1 cellular context compared by ENCODE assay signal in genomic region chr2:96115631-96116423, GRCh38.
TF ChIP-seq lines count a peak whose summit lies in the region.

No MANE protein-coding gene starts in this region.

TF ChIP-seq in endothelial cell of umbilical vein, 7 proteins besides CTCF, POLR2A, EP300 and RAD21:
- no peak for TF ChIP-seq JUN (IDR thresholded peaks at IDR 0.05; ENCODE audit: borderline replicate concordance, insufficient read depth, insufficient read length, low read depth)
- no peak for TF ChIP-seq MAX (IDR thresholded peaks at IDR 0.05; ENCODE audit: insufficient read depth, insufficient read length)
- TF ChIP-seq FOS (IDR thresholded peaks at IDR 0.05; ENCODE audit: borderline replicate concordance, insufficient read depth, low read length), result no peak
- no peak for TF ChIP-seq POLR2AphosphoS5 (IDR thresholded peaks at IDR 0.05; ENCODE audit: insufficient read depth, low read depth, low read length)
- no peak for TF ChIP-seq GATA2 (IDR thresholded peaks at IDR 0.05; ENCODE audit: insufficient read depth, insufficient read length, low read depth, low read length)
- TF ChIP-seq EZH2 (IDR thresholded peaks at IDR 0.05; ENCODE audit: borderline replicate concordance, low read depth, low read length, severe bottlenecking), result no peak
- no peak for TF ChIP-seq MYC (IDR thresholded peaks at IDR 0.05; ENCODE audit: low read depth, low read length)
